ENCODE assay signal across 12 cellular contexts in the genomic region with DNA sequence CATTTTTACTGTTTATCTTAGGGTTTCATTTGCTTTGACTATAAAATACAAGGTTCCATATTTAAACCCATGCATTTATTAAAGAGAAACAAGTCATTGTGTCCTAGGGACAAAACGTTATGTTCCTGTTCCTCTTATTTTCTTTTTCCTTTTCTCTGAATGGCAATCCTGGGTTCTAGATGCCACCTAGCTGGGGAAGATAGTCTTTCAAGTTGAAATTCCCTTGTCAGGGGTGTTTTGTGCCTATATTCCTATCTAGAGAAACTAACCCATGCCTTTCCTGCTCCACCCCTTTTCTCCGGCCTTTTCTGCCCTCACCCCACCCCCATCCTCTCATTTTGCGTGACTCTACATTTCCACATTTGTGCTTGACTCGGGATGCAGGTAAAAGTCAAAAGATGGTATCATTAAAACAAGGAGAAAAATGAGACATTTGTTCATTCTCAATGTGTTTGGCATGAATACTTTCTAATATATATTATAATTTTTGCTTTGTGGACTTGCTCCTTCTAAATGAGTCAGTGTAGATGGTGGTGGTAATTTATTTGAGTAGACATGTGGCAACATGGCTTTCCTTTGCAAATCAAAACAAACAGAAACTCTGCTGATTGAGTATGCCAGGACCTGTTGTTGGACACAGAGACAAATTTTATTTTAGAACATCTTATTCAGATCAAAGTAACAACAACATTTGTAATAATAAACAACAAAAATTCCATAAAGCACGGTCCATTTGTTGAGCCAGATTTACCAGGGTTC. TPM values are rescaled to one million over a fixed set of nuclear protein-coding genes. Genes with fewer than 3 reads are reported as not detected.
DNase-seq lines count a peak whose midpoint lies in the region; ATAC-seq, FAIRE-seq and TF ChIP-seq lines count a peak whose summit lies in the region.
"Had no signal": no experiment of that assay in that cellular context is flagged by ENCODE, and none has a peak within 500 bp of the region (broad histone marks: within the 10 kb centered on the region; RNA-seq: fewer than 3 reads in every experiment).

No MANE protein-coding gene starts in this region.

- H3K27me3 ChIP-seq in endothelial cell of umbilical vein (ENCODE audit: control insufficient read depth in 2 of 2, insufficient read depth in 2 of 2, low read length in 2 of 2): no peaks in the 10 kb centered on the region
- H3K27me3 ChIP-seq in lower lobe of right lung (ENCODE audit: low read depth): no peaks in the 10 kb centered on the region

- no peak overlapping the region for H3K4me3 Mint-ChIP-seq in nephron progenitor cell
- H3K4me3 Mint-ChIP-seq: activated T-helper 17 cell treated with anti-CD3 and anti-CD28 coated beads, Interleukin-2, amount 50 U/mL, for 72 hours; stimulated activated naive CD8-positive, alpha-beta T cell treated with anti-CD3 and anti-CD28 coated beads, Interleukin-15, amount 100 ng/mL, for 72 hours; T-helper 1 cell treated with Interleukin-12 subunit alpha and Interleukin-12 subunit beta and Interleukin-4 antibody, amounts not matched to agents 30 μg/mL and 1 μg/mL, for 36 hours had no signal

- TF ChIP-seq CTCF in AG04449 (IDR thresholded peaks at IDR 0.05; ENCODE audit: insufficient read depth, low read length, missing control alignments) (peak; percentile 8), endothelial cell of umbilical vein (IDR thresholded peaks at IDR 0.05; ENCODE audit: extremely low read depth in 1 of 2, insufficient read depth in 1 of 2, low read depth in 1 of 2, low read length in 2 of 2) (peak in 1 of 2 donors; percentile 21), lower lobe of right lung (IDR thresholded peaks at IDR 0.05) (peak; percentile 30), nephron progenitor cell (IDR thresholded peaks at IDR 0.05) (no peak)

- H3K4me3 ChIP-seq in AG04449 (ENCODE audit: low read depth, low read length) (no peak overlapping the region), endothelial cell of umbilical vein (replicated peaks in 1 of 3; ENCODE audit: insufficient read depth in 1 of 3, low read depth in 1 of 3, low read length in 3 of 3) (no peak overlapping the region), lower lobe of right lung (no peak overlapping the region)

- H3K27me3 Mint-ChIP-seq in nephron progenitor cell (ENCODE audit: low read depth, poor library complexity): peaks cover 36% of the 10 kb centered on the region

- peaks cover 3% of the 10 kb centered on the region for H3K4me1 ChIP-seq in endothelial cell of umbilical vein (ENCODE audit: control insufficient read depth, extremely low read depth, insufficient read depth, low read length)
- peaks cover 12% of the 10 kb centered on the region for H3K4me1 ChIP-seq in lower lobe of right lung

- POLR2A ChIA-PET in AG04449 (lab: Yijun Ruan, JAX): no interaction called here
- POLR2A ChIA-PET in endothelial cell of umbilical vein (lab: Charles Lee): no interaction called here

- H3K27ac ChIP-seq in endothelial cell of umbilical vein (ENCODE audit: insufficient read depth, low read depth, low read length) (no peak overlapping the region), lower lobe of right lung (no peak overlapping the region)

- H2AFZ ChIP-seq in endothelial cell of umbilical vein (ENCODE audit: low read depth, low read length): peak overlapping the region; percentile 67

- H3K36me3 ChIP-seq in endothelial cell of umbilical vein (ENCODE audit: control insufficient read depth in 2 of 2, extremely low read depth in 1 of 2, insufficient read depth in 2 of 2, low read length in 2 of 2): no peaks in the 10 kb centered on the region
- no peaks in the 10 kb centered on the region for H3K36me3 ChIP-seq in lower lobe of right lung

- H3K9me3 ChIP-seq in endothelial cell of umbilical vein (replicated peaks; ENCODE audit: control insufficient read depth, insufficient read depth, low read length) (no peaks in the 10 kb centered on the region), lower lobe of right lung (no peaks in the 10 kb centered on the region)

- dilution Hi-C loops in endothelial cell of umbilical vein (cut with MboI; ENCODE audit: extremely low pct_ligation_motif_present, low sequenced_read_pairs): no loop called here

- intact Hi-C loops in endothelial cell of umbilical vein (cut with micrococcal nuclease): no loop called here
- intact Hi-C loops in lower lobe of right lung (cut with DNase I): no loop called here

- ATAC-seq in lower lobe of right lung (peak in 1 of 2 donors; percentile 66), GM19328 (IDR thresholded peaks at IDR 0.05; ENCODE audit: unreplicated experiment) (no peak)
- ATAC-seq: activated T-helper 17 cell treated with anti-CD3 and anti-CD28 coated beads, Interleukin-2, amount 50 U/mL, for 72 hours; stimulated activated naive CD8-positive, alpha-beta T cell treated with anti-CD3 and anti-CD28 coated beads, Interleukin-15, amount 100 ng/mL, for 72 hours had no signal

- no peak overlapping the region for H3K9ac ChIP-seq in endothelial cell of umbilical vein (replicated peaks; ENCODE audit: extremely low read depth, insufficient read depth, low read length)

- no peaks in the 10 kb centered on the region for H3K9me1 ChIP-seq in endothelial cell of umbilical vein (replicated peaks; ENCODE audit: control insufficient read depth, extremely low read depth, insufficient read depth, low read length)

- FAIRE-seq in endothelial cell of umbilical vein (lab: Jason Lieb, UNC): no peak

- BruUV-seq in endothelial cell of umbilical vein (replicated peaks; lab: Mats Ljungman, UMichigan): no TSS peak

- CTCF ChIA-PET in AG04449 (lab: Yijun Ruan, JAX) (interaction anchor here (0.7 kb wide), 1 partner anchor 22 kb away, joined by 3 read pairs; no protein-coding TSS in a partner anchor), endothelial cell of umbilical vein (lab: Charles Lee) (interaction anchor here (0.7 to 1.8 kb wide), 4 partner anchors 10 to 86 kb away, joined by 3 to 5 read pairs (median 4); no protein-coding TSS in a partner anchor)

- no peaks in the 10 kb centered on the region for H3K79me2 ChIP-seq in endothelial cell of umbilical vein (ENCODE audit: control insufficient read depth, insufficient read depth, low read length)

- DNase-seq in AG04449 (ENCODE audit: low read depth, low spot score) (no peak), LHCN-M2 (ENCODE audit: low read depth) (peak; percentile 41), endothelial cell of umbilical vein (ENCODE audit: low read depth, low spot score) (peak; percentile 48), lower lobe of right lung (no peak), nephron progenitor cell (no peak), NCI-H748 (lab: John Stamatoyannopoulos, UW; ENCODE audit: unreplicated experiment) (no peak)
- no peak for DNase-seq in stimulated activated CD4-positive, alpha-beta T cell treated with anti-CD3 and anti-CD28 coated beads, Interleukin-4, amount 100 ng/mL, for 4 hours
- DNase-seq: NCI-H1105 treated with DMSO at 0.1 percent for 48 hours; stimulated activated naive CD8-positive, alpha-beta T cell treated with anti-CD3 and anti-CD28 coated beads, Interleukin-15, amount 100 ng/mL, for 72 hours had no signal

- peaks cover 4% of the 10 kb centered on the region for H3K9me3 Mint-ChIP-seq in nephron progenitor cell
- H3K9me3 Mint-ChIP-seq: activated T-helper 17 cell treated with anti-CD3 and anti-CD28 coated beads, Interleukin-2, amount 50 U/mL, for 72 hours had no signal

- TF ChIP-seq POLR2A in endothelial cell of umbilical vein (IDR thresholded peaks at IDR 0.05; ENCODE audit: low read depth, low read length): no peak

- no peaks in the 10 kb centered on the region for H4K20me1 ChIP-seq in endothelial cell of umbilical vein (replicated peaks; ENCODE audit: control insufficient read depth, extremely low read depth, insufficient read depth, low read length)

- no peaks in the 10 kb centered on the region for H3K36me3 Mint-ChIP-seq in nephron progenitor cell (ENCODE audit: low read depth)

- no peak overlapping the region for H3K4me2 ChIP-seq in endothelial cell of umbilical vein (ENCODE audit: insufficient read depth, low read length)

- H3K27ac Mint-ChIP-seq in nephron progenitor cell: no peak overlapping the region
- H3K27ac Mint-ChIP-seq: activated T-helper 17 cell treated with anti-CD3 and anti-CD28 coated beads, Interleukin-2, amount 50 U/mL, for 72 hours; stimulated activated naive CD8-positive, alpha-beta T cell treated with anti-CD3 and anti-CD28 coated beads, Interleukin-15, amount 100 ng/mL, for 72 hours; T-helper 1 cell treated with Interleukin-12 subunit alpha and Interleukin-12 subunit beta and Interleukin-4 antibody, amounts not matched to agents 30 μg/mL and 1 μg/mL, for 36 hours had no signal

- H3K4me1 Mint-ChIP-seq in nephron progenitor cell: no peaks in the 10 kb centered on the region
- H3K4me1 Mint-ChIP-seq: activated T-helper 17 cell treated with anti-CD3 and anti-CD28 coated beads, Interleukin-2, amount 50 U/mL, for 72 hours; stimulated activated naive CD8-positive, alpha-beta T cell treated with anti-CD3 and anti-CD28 coated beads, Interleukin-15, amount 100 ng/mL, for 72 hours had no signal

TF ChIP-seq in endothelial cell of umbilical vein, 7 proteins besides CTCF, POLR2A, EP300 and RAD21:
- TF ChIP-seq POLR2AphosphoS5 (IDR thresholded peaks at IDR 0.05; ENCODE audit: insufficient read depth, low read depth, low read length) (no peak), FOS (IDR thresholded peaks at IDR 0.05; ENCODE audit: borderline replicate concordance, insufficient read depth, low read length) (no peak), GATA2 (IDR thresholded peaks at IDR 0.05; ENCODE audit: insufficient read depth, insufficient read length, low read depth, low read length) (no peak), EZH2 (IDR thresholded peaks at IDR 0.05; ENCODE audit: borderline replicate concordance, low read depth, low read length, severe bottlenecking) (no peak), MYC (IDR thresholded peaks at IDR 0.05; ENCODE audit: low read depth, low read length) (no peak), JUN (IDR thresholded peaks at IDR 0.05; ENCODE audit: borderline replicate concordance, insufficient read depth, insufficient read length, low read depth) (no peak)
- TF ChIP-seq, protein P1, sequence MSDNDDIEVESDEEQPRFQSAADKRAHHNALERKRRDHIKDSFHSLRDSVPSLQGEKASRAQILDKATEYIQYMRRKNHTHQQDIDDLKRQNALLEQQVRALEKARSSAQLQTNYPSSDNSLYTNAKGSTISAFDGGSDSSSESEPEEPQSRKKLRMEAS (IDR thresholded peaks at IDR 0.05; ENCODE audit: insufficient read depth, insufficient read length): no peak

RNA-seq across cellular contexts. Expression of a gene that starts 26.8 kb away (rescaled TPM):
- 38.7 and 40.2 TPM in 2 replicates for total RNA-seq in LHCN-M2 (2014; rRNA removed)
- polyA plus RNA-seq in LHCN-M2 (2012): 22.9 TPM
- total RNA-seq in endothelial cell of umbilical vein: 41.1 and 47.7 TPM in 2 replicates
- polyA plus RNA-seq in endothelial cell of umbilical vein: 8.0 and 11.0 TPM in 2 replicates
- polyA plus RNA-seq in endothelial cell of umbilical vein (2011; cell fraction: cytosol; rRNA removed): 13.2 and 15.3 TPM in 2 replicates
- 59.5 and 61.4 TPM in 2 replicates for polyA plus RNA-seq in endothelial cell of umbilical vein (2011; cell fraction: nucleus; rRNA removed)
- polyA plus RNA-seq in endothelial cell of umbilical vein (2012): 22.6 and 22.8 TPM in 2 replicates
- 107 and 123 TPM in 2 replicates for polyA minus RNA-seq in endothelial cell of umbilical vein
- 2.3 TPM for polyA minus RNA-seq in endothelial cell of umbilical vein (2011; cell fraction: cytosol; rRNA and poly(A)+ RNA removed)
- 324 and 411 TPM in 2 replicates for polyA minus RNA-seq in endothelial cell of umbilical vein (2011; cell fraction: nucleus; rRNA and poly(A)+ RNA removed)
- total RNA-seq in lower lobe of right lung: 61.0 TPM

Comparison
In these comparisons a context has a peak if more than half of its experiments do, and no peak if none do; other contexts are left out.
1. DNase-seq: peak in LHCN-M2 (single experiment) and endothelial cell of umbilical vein (single experiment); none in AG04449 (single experiment), lower lobe of right lung (single experiment), nephron progenitor cell (single experiment), stimulated activated CD4-positive, alpha-beta T cell treated with anti-CD3 and anti-CD28 coated beads, Interleukin-4, amount 100 ng/mL, for 4 hours (0 of 2) and NCI-H748 (single experiment).